ENCODE assay signal across 1 cellular context in genomic region chr1:65681101-65681500, GRCh38.
TF ChIP-seq lines count a peak whose summit lies in the region.

No MANE protein-coding gene starts in this region.

TF ChIP-seq in IMR-90, 13 proteins besides CTCF, POLR2A, EP300 and RAD21 (continued from another document):
- TF ChIP-seq CHD1 (IDR thresholded peaks at IDR 0.05; ENCODE audit: low read depth, low read length) (no peak), SMC3 (IDR thresholded peaks at IDR 0.05; ENCODE audit: low read depth, low read length) (no peak), USF2 (IDR thresholded peaks at IDR 0.05; ENCODE audit: low read depth, low read length) (no peak), MAZ (IDR thresholded peaks at IDR 0.05; ENCODE audit: borderline replicate concordance, low read depth, low read length) (no peak), FOS (IDR thresholded peaks at IDR 0.05; ENCODE audit: low read depth, low read length) (no peak), NFE2L2 (IDR thresholded peaks at IDR 0.05; ENCODE audit: low read depth, low read length) (no peak)
- TF ChIP-seq, protein P1, sequence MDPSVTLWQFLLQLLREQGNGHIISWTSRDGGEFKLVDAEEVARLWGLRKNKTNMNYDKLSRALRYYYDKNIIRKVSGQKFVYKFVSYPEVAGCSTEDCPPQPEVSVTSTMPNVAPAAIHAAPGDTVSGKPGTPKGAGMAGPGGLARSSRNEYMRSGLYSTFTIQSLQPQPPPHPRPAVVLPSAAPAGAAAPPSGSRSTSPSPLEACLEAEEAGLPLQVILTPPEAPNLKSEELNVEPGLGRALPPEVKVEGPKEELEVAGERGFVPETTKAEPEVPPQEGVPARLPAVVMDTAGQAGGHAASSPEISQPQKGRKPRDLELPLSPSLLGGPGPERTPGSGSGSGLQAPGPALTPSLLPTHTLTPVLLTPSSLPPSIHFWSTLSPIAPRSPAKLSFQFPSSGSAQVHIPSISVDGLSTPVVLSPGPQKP (IDR thresholded peaks at IDR 0.05; ENCODE audit: borderline replicate concordance, low read depth, low read length), result no peak
